In genomic region chr6:45454008-45454911, GRCh38 we compare ENCODE assay signal across 11 cellular contexts.
DNase-seq lines count a peak whose midpoint lies in the region; ATAC-seq and TF ChIP-seq lines count a peak whose summit lies in the region.
"Had no signal": no experiment of that assay in that cellular context is flagged by ENCODE, and none has a peak within 500 bp of the region (broad histone marks: within the 10 kb centered on the region; RNA-seq: fewer than 3 reads in every experiment).

No MANE protein-coding gene starts in this region.

- no peak overlapping the region for H3K9ac ChIP-seq in mammary epithelial cell (ENCODE audit: insufficient read depth, low read length)
- H3K9ac ChIP-seq: KMS-11 had no signal

- no peaks in the 10 kb centered on the region for H4K20me1 ChIP-seq in mammary epithelial cell (ENCODE audit: insufficient read depth, low read length)

- no peaks in the 10 kb centered on the region for H3K9me3 Mint-ChIP-seq in progenitor cell of endocrine pancreas (ENCODE audit: low read depth)

- 88% methylated on average over 4 of the region's 4 CpGs for WGBS in mammary epithelial cell (ENCODE audit: low coverage, missing lambda C conversion rate)
- WGBS in aorta, 2 donors, result 82 to 83% methylated on average over 4 of the region's 4 CpGs

- ATAC-seq in aorta (ENCODE audit: low FRiP score), result no peak
- ATAC-seq: stimulated activated naive CD8-positive, alpha-beta T cell treated with anti-CD3 and anti-CD28 coated beads, Interleukin-15, Interleukin-2, amounts not matched to agents 100 U/mL and 50 U/mL, for 24 hours had no signal

- H3K4me3 ChIP-seq in mammary epithelial cell (replicated peaks in 1 of 3; ENCODE audit: insufficient read depth in 1 of 3, low read depth in 2 of 3, low read length in 3 of 3), result no peak overlapping the region
- no peak overlapping the region for H3K4me3 ChIP-seq in aorta (ENCODE audit: low read length in 2 of 2)

- H3K27ac Mint-ChIP-seq in progenitor cell of endocrine pancreas, result no peak overlapping the region

- in situ Hi-C loops in KBM-7 (cut with MboI; ENCODE audit: low pct_unique_long_range_greater_than_20kb, low sequenced_read_pairs), result no loop called here
- in situ Hi-C loops in mammary epithelial cell (cut with MboI; ENCODE audit: low sequenced_read_pairs in 2 of 2), result no loop called here

- intact Hi-C loops in mammary epithelial cell (cut with micrococcal nuclease), result no loop called here
- intact Hi-C loops in aorta (cut with DNase I), result no loop called here

- no peak overlapping the region for H3K4me3 Mint-ChIP-seq in progenitor cell of endocrine pancreas (ENCODE audit: low read depth)

- H2AFZ ChIP-seq in mammary epithelial cell (ENCODE audit: low read depth, low read length), result no peak overlapping the region

- dilution Hi-C loops in mammary epithelial cell (cut with HindIII; ENCODE audit: low sequenced_read_pairs), result no loop called here

- H3K4me1 Mint-ChIP-seq in progenitor cell of endocrine pancreas (ENCODE audit: low read depth), result no peaks in the 10 kb centered on the region

- H3K27me3 ChIP-seq in mammary epithelial cell (ENCODE audit: insufficient read depth, low read length) (no peaks in the 10 kb centered on the region), aorta (ENCODE audit: control insufficient read depth in 1 of 2, insufficient read depth in 2 of 2, low read length in 1 of 2) (no peaks in the 10 kb centered on the region)

- H3K79me2 ChIP-seq in mammary epithelial cell (ENCODE audit: insufficient read depth, low read length), result no peaks in the 10 kb centered on the region

- H3K9me3 ChIP-seq in mammary epithelial cell (replicated peaks; ENCODE audit: insufficient read depth, low read length) (no peaks in the 10 kb centered on the region), aorta (ENCODE audit: control insufficient read depth, low read length) (no peaks in the 10 kb centered on the region)

- no peaks in the 10 kb centered on the region for H3K36me3 Mint-ChIP-seq in progenitor cell of endocrine pancreas (ENCODE audit: insufficient read depth)

- peaks cover 29% of the 10 kb centered on the region for H3K27me3 Mint-ChIP-seq in progenitor cell of endocrine pancreas

- no peak overlapping the region for H3K27ac ChIP-seq in mammary epithelial cell (ENCODE audit: insufficient read depth, low read depth, low read length)
- no peak overlapping the region for H3K27ac ChIP-seq in aorta (ENCODE audit: low read depth in 1 of 2, low read length in 2 of 2)
- H3K27ac ChIP-seq: KMS-11 had no signal

- BruUV-seq in mammary epithelial cell (replicated peaks; lab: Mats Ljungman, UMichigan), result no TSS peak

- H3K4me1 ChIP-seq in mammary epithelial cell (ENCODE audit: insufficient read depth, low read length), result peaks cover 8% of the 10 kb centered on the region
- H3K4me1 ChIP-seq in aorta (ENCODE audit: control insufficient read depth in 1 of 2, insufficient read depth in 2 of 2, low read length in 2 of 2), result no peaks in the 10 kb centered on the region

- no peaks in the 10 kb centered on the region for H3K36me3 ChIP-seq in mammary epithelial cell (ENCODE audit: insufficient read depth, low read length)
- no peaks in the 10 kb centered on the region for H3K36me3 ChIP-seq in aorta (ENCODE audit: control insufficient read depth in 1 of 2, insufficient read depth in 2 of 2, low read length in 1 of 2)

- H3K4me2 ChIP-seq in mammary epithelial cell (ENCODE audit: insufficient read depth, low read depth, low read length), result no peak overlapping the region
- H3K4me2 ChIP-seq: KMS-11 had no signal

- CTCF ChIA-PET in mammary epithelial cell (lab: Charles Lee; ENCODE audit: low non-redundant PET), result no interaction called here

- no peak for TF ChIP-seq CTCF in mammary epithelial cell (conservative IDR thresholded peaks at IDR 0.05 in 1 of 2, IDR thresholded peaks at IDR 0.05 in 1 of 2; ENCODE audit: extremely low read depth in 1 of 2, insufficient read depth in 1 of 2, low read depth in 1 of 2, low read length in 2 of 2)
- TF ChIP-seq CTCF in progenitor cell of endocrine pancreas (IDR thresholded peaks at IDR 0.05; ENCODE audit: unreplicated experiment), result no peak

- DNase-seq in COLO829 (ENCODE audit: low spot score) (peak; percentile 87), KBM-7 (peak; percentile 40), mammary epithelial cell (peak; percentile 19), myocyte (ENCODE audit: low read depth) (peak; percentile 67), NCI-H2227 (lab: John Stamatoyannopoulos, UW; ENCODE audit: unreplicated experiment) (no peak), aorta (no peak), progenitor cell of endocrine pancreas (ENCODE audit: low spot score, unreplicated experiment) (no peak)
- no peak for DNase-seq in stimulated activated CD4-positive, alpha-beta T cell treated with anti-CD3 and anti-CD28 coated beads, Interleukin-2, amount 100 ng/mL, for 24 hours
- DNase-seq: activated gamma-delta T cell treated with Interleukin-2 at 50 U/mL for 16 hours; stimulated activated naive CD8-positive, alpha-beta T cell treated with anti-CD3 and anti-CD28 coated beads, Interleukin-15, Interleukin-2, amounts not matched to agents 100 U/mL and 50 U/mL, for 24 hours had no signal

Comparison
In these comparisons a context has a peak if more than half of its experiments do, and no peak if none do; other contexts are left out.
1. DNase-seq: peak in COLO829 (single experiment), KBM-7 (single experiment), mammary epithelial cell (single experiment) and myocyte (single experiment); none in NCI-H2227 (single experiment), aorta (0 of 2), progenitor cell of endocrine pancreas (single experiment) and stimulated activated CD4-positive, alpha-beta T cell treated with anti-CD3 and anti-CD28 coated beads, Interleukin-2, amount 100 ng/mL, for 24 hours (0 of 2).